In the genomic region with DNA sequence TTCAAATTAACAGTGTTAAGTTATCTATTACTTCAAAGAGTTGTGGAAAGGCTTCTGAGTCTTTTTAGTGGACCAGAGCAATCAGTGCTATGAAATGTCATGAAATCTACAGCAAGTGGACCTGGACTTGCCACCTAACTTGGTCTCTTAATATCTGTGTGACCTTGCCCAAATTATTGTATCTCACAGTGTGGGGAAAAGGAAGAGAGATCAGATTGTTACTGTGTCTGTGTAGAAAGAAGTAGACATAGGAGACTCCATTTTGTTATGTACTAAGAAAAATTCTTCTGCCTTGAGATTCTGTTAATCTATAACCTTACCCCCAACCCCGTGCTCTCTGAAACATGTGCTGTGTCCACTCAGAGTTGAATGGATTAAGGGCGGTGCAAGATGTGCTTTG, we compare ENCODE assay signal across 10 cellular contexts. TPM values are rescaled to one million over a fixed set of nuclear protein-coding genes. Genes with fewer than 3 reads are reported as not detected.
A peak's percentile ranks its signal among the peaks of the same experiment; 100 is the strongest.
DNase-seq lines count a peak whose midpoint lies in the region; ATAC-seq and TF ChIP-seq lines count a peak whose summit lies in the region.
"Not testable (repeated sequence)": the region's sequence is repeated elsewhere in the genome, so short reads cannot be mapped to it uniquely, and the experiment has no call there.
"Had no signal": no experiment of that assay in that cellular context is flagged by ENCODE, and none has a peak within 500 bp of the region (broad histone marks: within the 10 kb centered on the region; RNA-seq: fewer than 3 reads in every experiment).

No MANE protein-coding gene starts in this region.

- H3K4me1 Mint-ChIP-seq in activated B cell treated with CpG ODN at 0.5 μM for 24 hours (peaks cover 29% of the 10 kb centered on the region), brain (peaks cover 40% of the 10 kb centered on the region), nephron (peaks cover 16% of the 10 kb centered on the region)
- H3K4me1 Mint-ChIP-seq in activated naive CD4-positive, alpha-beta T cell treated with anti-CD3 and anti-CD28 coated beads for 36 hours (ENCODE audit: low read depth): peaks cover 65% of the 10 kb centered on the region
- peaks cover 71% of the 10 kb centered on the region for H3K4me1 Mint-ChIP-seq in stimulated activated naive CD8-positive, alpha-beta T cell treated with anti-CD3 and anti-CD28 coated beads, Interleukin-15, amount 100 ng/mL, for 72 hours

- not testable (repeated sequence) for H3K27me3 Mint-ChIP-seq in activated B cell treated with CpG ODN at 0.5 μM for 24 hours; activated naive CD4-positive, alpha-beta T cell treated with anti-CD3 and anti-CD28 coated beads for 36 hours (ENCODE audit: low read depth); brain; nephron (ENCODE audit: low read depth); stimulated activated naive CD8-positive, alpha-beta T cell treated with anti-CD3 and anti-CD28 coated beads, Interleukin-15, amount 100 ng/mL, for 72 hours

- POLR2A ChIA-PET in activated B cell treated with CpG ODN at 0.5 μM for 24 hours (lab: Charles Lee): not testable (repeated sequence)

- H3K79me2 ChIP-seq in DND-41 (ENCODE audit: insufficient read depth, low read length): peaks cover 66% of the 10 kb centered on the region

- not testable (repeated sequence) for H3K4me3 Mint-ChIP-seq in activated B cell treated with CpG ODN at 0.5 μM for 24 hours; activated naive CD4-positive, alpha-beta T cell treated with anti-CD3 and anti-CD28 coated beads for 36 hours; nephron
- H3K4me3 Mint-ChIP-seq in brain: peak overlapping the region in 4 of 5 experiments; percentile 60 to 75 (median 71)
- peak overlapping the region; percentile 50 to 57 for H3K4me3 Mint-ChIP-seq in stimulated activated naive CD8-positive, alpha-beta T cell treated with anti-CD3 and anti-CD28 coated beads, Interleukin-15, amount 100 ng/mL, for 72 hours

- no CpG with 5 or more reads among the region's 2 CpGs for WGBS in HUES64

- H2AFZ ChIP-seq in DND-41 (ENCODE audit: low read depth, low read length): not testable (repeated sequence)

- H3K36me3 ChIP-seq in DND-41 (ENCODE audit: insufficient read depth, low read length): peaks cover 67% of the 10 kb centered on the region
- peaks cover 88% of the 10 kb centered on the region for H3K36me3 ChIP-seq in HUES64 (ENCODE audit: insufficient read depth, low read length)

- not testable (repeated sequence) for H3K9me3 ChIP-seq in DND-41 (ENCODE audit: insufficient read depth, low read length, severe bottlenecking); HUES64 (ENCODE audit: insufficient read depth, low read depth, low read length); iPS-18c (ENCODE audit: control insufficient read depth, insufficient read depth, low read length)

- intact Hi-C loops in activated B cell treated with CpG ODN at 0.5 μM for 24 hours (cut with micrococcal nuclease); activated naive CD4-positive, alpha-beta T cell treated with anti-CD3 and anti-CD28 coated beads for 36 hours (cut with micrococcal nuclease): not testable (repeated sequence)

- H4K20me1 ChIP-seq in DND-41 (ENCODE audit: insufficient read depth, low read length): peaks cover 37% of the 10 kb centered on the region; the same call in 1 of the 2 replicates

- CTCF ChIA-PET in activated B cell treated with CpG ODN at 0.5 μM for 24 hours (lab: Charles Lee); activated naive CD4-positive, alpha-beta T cell treated with anti-CD3 and anti-CD28 coated beads for 36 hours (lab: Charles Lee): not testable (repeated sequence)

- not testable (repeated sequence) for DNase-seq in DND-41; activated B cell treated with CpG ODN at 0.5 μM for 24 hours; activated naive CD4-positive, alpha-beta T cell treated with anti-CD3 and anti-CD28 coated beads for 36 hours; stimulated activated naive CD8-positive, alpha-beta T cell treated with anti-CD3 and anti-CD28 coated beads, Interleukin-15, amount 100 ng/mL, for 72 hours

- not testable (repeated sequence) for H3K9me3 Mint-ChIP-seq in activated B cell treated with CpG ODN at 0.5 μM for 24 hours; activated naive CD4-positive, alpha-beta T cell treated with anti-CD3 and anti-CD28 coated beads for 36 hours; brain; nephron; stimulated activated naive CD8-positive, alpha-beta T cell treated with anti-CD3 and anti-CD28 coated beads, Interleukin-15, amount 100 ng/mL, for 72 hours

- ATAC-seq in DND-41 (ENCODE audit: insufficient read depth, low read depth); activated B cell treated with CpG ODN at 0.5 μM for 24 hours (ENCODE audit: low read depth); stimulated activated naive CD8-positive, alpha-beta T cell treated with anti-CD3 and anti-CD28 coated beads, Interleukin-15, amount 100 ng/mL, for 72 hours: not testable (repeated sequence)

- not testable (repeated sequence) for H3K27ac ChIP-seq in DND-41 (ENCODE audit: low read length)
- H3K27ac ChIP-seq in HUES64 (ENCODE audit: low read depth, low read length): peak overlapping the region; percentile 90

- H3K9ac ChIP-seq in DND-41 (ENCODE audit: low read depth, low read length): not testable (repeated sequence)
- H3K9ac ChIP-seq in HUES64 (ENCODE audit: low read depth, low read length): peak overlapping the region; percentile 54; the same call in 1 of the 2 replicates

- H3K36me3 Mint-ChIP-seq in activated B cell treated with CpG ODN at 0.5 μM for 24 hours (ENCODE audit: low read depth) (peaks cover 66% of the 10 kb centered on the region), brain (peaks cover 52% of the 10 kb centered on the region), nephron (ENCODE audit: low read depth) (peaks cover 45% of the 10 kb centered on the region)
- peaks cover 56% of the 10 kb centered on the region for H3K36me3 Mint-ChIP-seq in activated naive CD4-positive, alpha-beta T cell treated with anti-CD3 and anti-CD28 coated beads for 36 hours (ENCODE audit: low read depth)

- H3K4me1 ChIP-seq in DND-41 (ENCODE audit: insufficient read depth, low read length) (peaks cover 36% of the 10 kb centered on the region), HUES64 (ENCODE audit: insufficient read depth, low read length) (peaks cover 52% of the 10 kb centered on the region)

- H3K27me3 ChIP-seq in DND-41 (ENCODE audit: insufficient read depth, low read length, poor library complexity); HUES64 (ENCODE audit: insufficient read depth, low read length): not testable (repeated sequence)

- H3K4me2 ChIP-seq in DND-41 (ENCODE audit: insufficient read depth, low read length): peak overlapping the region; percentile 12; the same call in 1 of the 2 replicates

- not testable (repeated sequence) for H3K4me3 ChIP-seq in DND-41 (ENCODE audit: low read depth in 1 of 2, low read length in 2 of 2)
- peak overlapping the region; percentile 16; the same call in 1 of the 2 replicates for H3K4me3 ChIP-seq in HUES64 (ENCODE audit: low read length)
- peak overlapping the region; percentile 25; the same call in 1 of the 2 replicates for H3K4me3 ChIP-seq in iPS-18c (ENCODE audit: insufficient read depth, low read depth, low read length)

- TF ChIP-seq CTCF in DND-41 (IDR thresholded peaks at IDR 0.05; ENCODE audit: borderline replicate concordance, extremely low read depth, low read length, poor library complexity, severe bottlenecking); activated B cell treated with CpG ODN at 0.5 μM for 24 hours (IDR thresholded peaks at IDR 0.05); brain (conservative IDR thresholded peaks at IDR 0.05); nephron (IDR thresholded peaks at IDR 0.05; ENCODE audit: unreplicated experiment in 3 of 3): not testable (repeated sequence)

- peak overlapping the region; percentile 30 for H3K27ac Mint-ChIP-seq in activated B cell treated with CpG ODN at 0.5 μM for 24 hours
- peak overlapping the region; percentile 52 for H3K27ac Mint-ChIP-seq in activated naive CD4-positive, alpha-beta T cell treated with anti-CD3 and anti-CD28 coated beads for 36 hours
- H3K27ac Mint-ChIP-seq in brain: peak overlapping the region in 2 of 5 experiments; percentile 19 to 51
- H3K27ac Mint-ChIP-seq in nephron: peak overlapping the region in 2 of 3 experiments; percentile 14 to 85
- peak overlapping the region in 1 of 2 donors; percentile 62 for H3K27ac Mint-ChIP-seq in stimulated activated naive CD8-positive, alpha-beta T cell treated with anti-CD3 and anti-CD28 coated beads, Interleukin-15, amount 100 ng/mL, for 72 hours

RNA-seq across cellular contexts. Expression of a gene that starts 6.3 kb away (rescaled TPM):
- polyA plus RNA-seq in HUES64 (2013, experiment 1 of 2): 103 TPM
- 104 TPM for polyA plus RNA-seq in HUES64 (2013, experiment 2 of 2)
- 55.2 and 57.0 TPM in 2 replicates for total RNA-seq in activated B cell treated with CpG ODN at 0.5 μM for 24 hours
- 10 to 100 TPM; 61.4 to 65.0 TPM for total RNA-seq in activated naive CD4-positive, alpha-beta T cell treated with anti-CD3 and anti-CD28 coated beads for 36 hours
- polyA plus RNA-seq in brain (ENCODE audit: insufficient read depth, low read depth, low replicate concordance): 7.1 TPM

RNA-seq across cellular contexts. Expression of a gene that starts 6.3 kb away (rescaled TPM):
- polyA plus RNA-seq in HUES64 (2013, experiment 1 of 2): 26.4 TPM
- 23.3 TPM for polyA plus RNA-seq in HUES64 (2013, experiment 2 of 2)
- 22.4 and 22.8 TPM in 2 replicates for total RNA-seq in activated B cell treated with CpG ODN at 0.5 μM for 24 hours
- total RNA-seq in activated naive CD4-positive, alpha-beta T cell treated with anti-CD3 and anti-CD28 coated beads for 36 hours: 10 to 100 TPM; 17.5 to 18.2 TPM
- polyA plus RNA-seq in brain (ENCODE audit: insufficient read depth, low read depth, low replicate concordance): 5.9 TPM

RNA-seq across cellular contexts. Expression of a gene that starts 28.8 kb away (rescaled TPM):
- polyA plus RNA-seq in HUES64 (2013, experiment 1 of 2): 9.5 TPM
- polyA plus RNA-seq in HUES64 (2013, experiment 2 of 2): 12.9 TPM
- 29.2 and 35.5 TPM in 2 replicates for total RNA-seq in activated B cell treated with CpG ODN at 0.5 μM for 24 hours
- total RNA-seq in activated naive CD4-positive, alpha-beta T cell treated with anti-CD3 and anti-CD28 coated beads for 36 hours: 10 to 100 TPM; 30.3 to 30.7 TPM
- polyA plus RNA-seq in brain (ENCODE audit: insufficient read depth, low read depth, low replicate concordance): 20.4 TPM

RNA-seq across cellular contexts. Expression of a gene that starts 36.7 kb away (rescaled TPM):
- polyA plus RNA-seq in HUES64 (2013, experiment 1 of 2): not detected
- not detected for polyA plus RNA-seq in HUES64 (2013, experiment 2 of 2)
- total RNA-seq in activated B cell treated with CpG ODN at 0.5 μM for 24 hours: not detected in 2 replicates
- total RNA-seq in activated naive CD4-positive, alpha-beta T cell treated with anti-CD3 and anti-CD28 coated beads for 36 hours: not detected
- not detected for polyA plus RNA-seq in brain (ENCODE audit: insufficient read depth, low read depth, low replicate concordance)
- total RNA-seq: HT-29, LHCN-M2 had no signal
